8 cellular contexts compared by ENCODE assay signal in genomic region chr11:96207459-96208449, GRCh38.
DNase-seq lines count a peak whose midpoint lies in the region; ATAC-seq, FAIRE-seq and TF ChIP-seq lines count a peak whose summit lies in the region.

No MANE protein-coding gene starts in this region.

- H3K9me3 ChIP-seq in colonic mucosa (no peaks in the 10 kb centered on the region), psoas muscle (no peaks in the 10 kb centered on the region)

- H3K9ac ChIP-seq in colonic mucosa (ENCODE audit: low read depth in 2 of 2, low read length in 2 of 2) = peak overlapping the region in 1 of 2 donors; percentile 19

- no peak overlapping the region for H3K4me3 ChIP-seq in colonic mucosa
- no peak overlapping the region for H3K4me3 ChIP-seq in psoas muscle

- DNase-seq in GM18507 (ENCODE audit: extremely low spot score, insufficient read length, low read depth) (no peak), NOMO-1 treated with DMSO at 0.1 percent for 48 hours (lab: John Stamatoyannopoulos, UW; ENCODE audit: unreplicated experiment) (peak; percentile 19), colonic mucosa (peak; percentile 65), psoas muscle (no peak), D721Med (ENCODE audit: insufficient read length, low spot score) (no peak), putamen (ENCODE audit: low spot score) (no peak), nucleus accumbens (lab: John Stamatoyannopoulos, UW) (no peak)

- H3K27ac ChIP-seq in colonic mucosa (peak overlapping the region; percentile 69), psoas muscle (peak overlapping the region; percentile 19)

- TF ChIP-seq CTCF in colonic mucosa (IDR thresholded peaks at IDR 0.05) (no peak), psoas muscle (IDR thresholded peaks at IDR 0.05) (no peak), D721Med (IDR thresholded peaks at IDR 0.05; ENCODE audit: insufficient read depth, missing control alignments) (no peak)

- H3K4me1 ChIP-seq in colonic mucosa = peaks cover 10% of the 10 kb centered on the region
- H3K4me1 ChIP-seq in psoas muscle = no peaks in the 10 kb centered on the region

- no peak for ATAC-seq in psoas muscle
- no peak for ATAC-seq in HG03280 (IDR thresholded peaks at IDR 0.05; ENCODE audit: unreplicated experiment)

- no peaks in the 10 kb centered on the region for H3K27me3 ChIP-seq in colonic mucosa
- no peaks in the 10 kb centered on the region for H3K27me3 ChIP-seq in psoas muscle (ENCODE audit: insufficient read depth in 3 of 3, low read length in 2 of 3)

- FAIRE-seq in GM18507 (lab: Jason Lieb, UNC) = peak; percentile 29
- FAIRE-seq in D721Med (lab: Jason Lieb, UNC) = no peak

- WGBS in psoas muscle, 3 donors = 69 to 70% (median 70%) methylated on average over 5 of the region's 5 CpGs

- intact Hi-C loops in colonic mucosa (cut with DNase I) (no loop called here), psoas muscle (cut with DNase I) (no loop called here)

- H3K36me3 ChIP-seq in colonic mucosa (no peaks in the 10 kb centered on the region), psoas muscle (ENCODE audit: insufficient read depth in 1 of 2, low read depth in 1 of 2) (no peaks in the 10 kb centered on the region)

Comparison
In these comparisons a context has a peak if more than half of its experiments do, and no peak if none do; other contexts are left out.
1. DNase-seq: peak in NOMO-1 treated with DMSO at 0.1 percent for 48 hours (single experiment) and colonic mucosa (single experiment); none in GM18507 (single experiment), psoas muscle (0 of 2), D721Med (single experiment), putamen (single experiment) and nucleus accumbens (0 of 56).